1 cellular context compared by ENCODE assay signal in genomic region chr4:151530783-151531182, GRCh38.
TF ChIP-seq lines count a peak whose summit lies in the region.

No MANE protein-coding gene starts in this region.

TF ChIP-seq in IMR-90, 13 proteins besides CTCF, POLR2A, EP300 and RAD21:
- TF ChIP-seq NFE2L2 (IDR thresholded peaks at IDR 0.05; ENCODE audit: low read depth, low read length): no peak
- TF ChIP-seq MAFK (IDR thresholded peaks at IDR 0.05; ENCODE audit: low read depth, low read length): no peak
